1 cellular context compared by ENCODE assay signal in genomic region chr10:69588358-69588757, GRCh38.
TF ChIP-seq lines count a peak whose summit lies in the region.

No MANE protein-coding gene starts in this region.

TF ChIP-seq in GM12878, 131 proteins besides CTCF, POLR2A, EP300 and RAD21:
- TF ChIP-seq, protein P1, sequence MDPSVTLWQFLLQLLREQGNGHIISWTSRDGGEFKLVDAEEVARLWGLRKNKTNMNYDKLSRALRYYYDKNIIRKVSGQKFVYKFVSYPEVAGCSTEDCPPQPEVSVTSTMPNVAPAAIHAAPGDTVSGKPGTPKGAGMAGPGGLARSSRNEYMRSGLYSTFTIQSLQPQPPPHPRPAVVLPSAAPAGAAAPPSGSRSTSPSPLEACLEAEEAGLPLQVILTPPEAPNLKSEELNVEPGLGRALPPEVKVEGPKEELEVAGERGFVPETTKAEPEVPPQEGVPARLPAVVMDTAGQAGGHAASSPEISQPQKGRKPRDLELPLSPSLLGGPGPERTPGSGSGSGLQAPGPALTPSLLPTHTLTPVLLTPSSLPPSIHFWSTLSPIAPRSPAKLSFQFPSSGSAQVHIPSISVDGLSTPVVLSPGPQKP (IDR thresholded peaks at IDR 0.05; ENCODE audit: low read depth, low read length): 0 out of 2 replicates have a peak, but pooled peaks have one; percentile 59
- peak; percentile 29 to 50; a peak in 1 of 4 replicates for TF ChIP-seq SRF (IDR thresholded peaks at IDR 0.05; ENCODE audit: low read depth in 2 of 2, low read length in 2 of 2)
- no peak for TF ChIP-seq CUX1 (IDR thresholded peaks at IDR 0.05; ENCODE audit: insufficient replicate concordance, low read depth, low read length)
TF ChIP-seq in GM12878: peak in this region for 2.
